In genomic region chr6:18087396-18088165, GRCh38 we compare ENCODE assay signal across 22 cellular contexts.
"Had no signal": no experiment of that assay in that cellular context is flagged by ENCODE, and none has a peak within 500 bp of the region (broad histone marks: within the 10 kb centered on the region; RNA-seq: fewer than 3 reads in every experiment).

No MANE protein-coding gene starts in this region.

- H3K27me3 Mint-ChIP-seq: progenitor cell of endocrine pancreas had no signal

- H3K4me1 Mint-ChIP-seq: naive B cell; stimulated activated naive CD8-positive, alpha-beta T cell treated with anti-CD3 and anti-CD28 coated beads, Interleukin-15, amount 100 ng/mL, for 72 hours had no signal

- DNase-seq: cortex of kidney; effector memory CD8-positive, alpha-beta T cell; gastrocnemius medialis; head of caudate nucleus; kidney; left lung; mesenchymal stem cell; mucosa of descending colon; naive B cell; stimulated activated CD4-positive, alpha-beta T cell treated with anti-CD3 and anti-CD28 coated beads, Interleukin-12 subunit alpha, Interleukin-12 subunit beta, amount 100 ng/mL, for 4 hours; stimulated activated CD4-positive, alpha-beta T cell treated with anti-CD3 and anti-CD28 coated beads, Interleukin-1b, Interleukin-23, amount 100 ng/mL, for 48 hours; stimulated activated CD4-positive, alpha-beta T cell treated with anti-CD3 and anti-CD28 coated beads, Interleukin-4, amount 100 ng/mL, for 1 hour; stimulated activated CD8-positive, alpha-beta memory T cell treated with anti-CD3 and anti-CD28 coated beads, Interleukin-4, amount 100 ng/mL, for 48 hours; stimulated activated naive CD4-positive, alpha-beta T cell; stimulated activated naive CD8-positive, alpha-beta T cell treated with anti-CD3 and anti-CD28 coated beads, Interleukin-15, amount 100 ng/mL, for 72 hours; thyroid gland; trophoblast cell had no signal

- ATAC-seq: effector memory CD8-positive, alpha-beta T cell; gastrocnemius medialis; mucosa of descending colon; natural killer cell treated with Interleukin-12 subunit alpha and Interleukin-12 subunit beta and Interleukin-15 and Interleukin-18, amount 100 ng/mL, for 72 hours; sciatic nerve; stimulated activated naive CD8-positive, alpha-beta T cell treated with anti-CD3 and anti-CD28 coated beads, Interleukin-15, amount 100 ng/mL, for 72 hours had no signal

- H3K4me3 Mint-ChIP-seq: effector memory CD8-positive, alpha-beta T cell; mesothelial cell of epicardium; naive B cell; natural killer cell treated with Interleukin-12 subunit alpha and Interleukin-12 subunit beta and Interleukin-15 and Interleukin-18, amount 100 ng/mL, for 72 hours; neural crest cell; stimulated activated naive CD8-positive, alpha-beta T cell treated with anti-CD3 and anti-CD28 coated beads, Interleukin-15, amount 100 ng/mL, for 72 hours had no signal

- H3K27ac Mint-ChIP-seq: effector memory CD8-positive, alpha-beta T cell; mesothelial cell of epicardium; naive B cell; natural killer cell treated with Interleukin-12 subunit alpha and Interleukin-12 subunit beta and Interleukin-15 and Interleukin-18, amount 100 ng/mL, for 72 hours; progenitor cell of endocrine pancreas; stimulated activated naive CD8-positive, alpha-beta T cell treated with anti-CD3 and anti-CD28 coated beads, Interleukin-15, amount 100 ng/mL, for 72 hours had no signal
